In genomic region chr2:191649519-191649918, GRCh38 we compare ENCODE assay signal across 18 cellular contexts. TPM values are rescaled to one million over a fixed set of nuclear protein-coding genes. Genes with fewer than 3 reads are reported as not detected.
DNase-seq lines count a peak whose midpoint lies in the region; ATAC-seq, FAIRE-seq and TF ChIP-seq lines count a peak whose summit lies in the region.
"Had no signal": no experiment of that assay in that cellular context is flagged by ENCODE, and none has a peak within 500 bp of the region (broad histone marks: within the 10 kb centered on the region; RNA-seq: fewer than 3 reads in every experiment).

No MANE protein-coding gene starts in this region.

- intact Hi-C loops in dendritic cell treated with granulocyte-macrophage colony-stimulating factor and Interleukin-4, amounts not matched to agents 40 ng/mL and 50 ng/mL, for 4 days (cut with micrococcal nuclease): loop anchor here (5.0 kb wide), 1 partner anchor 37 kb away; no protein-coding TSS in a partner anchor

- H3K4me3 ChIP-seq in HEK293 (ENCODE audit: low read depth, low read length): no peak overlapping the region

- FAIRE-seq in GM19239 (lab: Jason Lieb, UNC): peak; percentile 28
- FAIRE-seq: A204.1 had no signal

- POLR2A ChIA-PET in HEK293 (lab: Yijun Ruan, JAX): interaction anchor here (0.5 kb wide), 1 partner anchor 35 kb away, joined by 3 read pairs; no protein-coding TSS in a partner anchor

- peak overlapping the region; percentile 62 for H3K27ac Mint-ChIP-seq in dendritic cell treated with granulocyte-macrophage colony-stimulating factor and Interleukin-4, amounts not matched to agents 40 ng/mL and 50 ng/mL, for 4 days
- H3K27ac Mint-ChIP-seq in stimulated activated naive B cell treated with anti-CD40 and anti-IgM and Interleukin-4, amounts not matched to agents 10 μg/mL and 1 μg/mL and 100 μg/mL, for 72 hours: peak overlapping the region; percentile 32
- no peak overlapping the region for H3K27ac Mint-ChIP-seq in type B pancreatic cell
- H3K27ac Mint-ChIP-seq: CD4-positive, alpha-beta T cell; HFFc6 had no signal

- TF ChIP-seq CTCF in HEK293 (tag by site-specific recombination; IDR thresholded peaks at IDR 0.05) (no peak), type B pancreatic cell (conservative IDR thresholded peaks at IDR 0.05) (no peak)

- H3K36me3 ChIP-seq in HEK293 (ENCODE audit: control insufficient read depth in 2 of 2, insufficient read depth in 1 of 2, low read length in 2 of 2): no peaks in the 10 kb centered on the region

- H3K27ac ChIP-seq in HEK293 (ENCODE audit: extremely low read depth, low read depth, low read length): no peak overlapping the region
- H3K27ac ChIP-seq: C4-2B, KMS-11 had no signal

- no peaks in the 10 kb centered on the region; the same call in 1 of the 2 replicates for H3K4me1 ChIP-seq in HEK293 (ENCODE audit: control insufficient read depth, insufficient read depth, low read length)

- peaks cover 15% of the 10 kb centered on the region for H3K9me3 Mint-ChIP-seq in dendritic cell treated with granulocyte-macrophage colony-stimulating factor and Interleukin-4, amounts not matched to agents 40 ng/mL and 50 ng/mL, for 4 days
- H3K9me3 Mint-ChIP-seq in stimulated activated naive B cell treated with anti-CD40 and anti-IgM and Interleukin-4, amounts not matched to agents 10 μg/mL and 1 μg/mL and 100 μg/mL, for 72 hours: peaks cover 0 to 3% of the 10 kb centered on the region in 2 donors
- no peaks in the 10 kb centered on the region for H3K9me3 Mint-ChIP-seq in type B pancreatic cell
- H3K9me3 Mint-ChIP-seq: CD4-positive, alpha-beta T cell; HFFc6 had no signal

- DNase-seq in GM19239 (ENCODE audit: insufficient read length, low spot score): no peak
- DNase-seq in stimulated activated naive B cell treated with anti-CD40 and anti-IgM and Interleukin-4, amounts not matched to agents 10 μg/mL and 1 μg/mL and 100 μg/mL, for 72 hours: no peak
- DNase-seq in type B pancreatic cell (ENCODE audit: extremely low spot score, unreplicated experiment): no peak
- no peak for DNase-seq in amygdala (lab: John Stamatoyannopoulos, UW)
- no peak for DNase-seq in T1000 (lab: John Stamatoyannopoulos, UW)
- DNase-seq: AML-193; Caco-2; CD4-positive, alpha-beta T cell; DMS153; DMS79; GDM1; HCEC 1CT; HFFc6 had no signal

- no peaks in the 10 kb centered on the region for H3K27me3 Mint-ChIP-seq in dendritic cell treated with granulocyte-macrophage colony-stimulating factor and Interleukin-4, amounts not matched to agents 40 ng/mL and 50 ng/mL, for 4 days
- H3K27me3 Mint-ChIP-seq in stimulated activated naive B cell treated with anti-CD40 and anti-IgM and Interleukin-4, amounts not matched to agents 10 μg/mL and 1 μg/mL and 100 μg/mL, for 72 hours: no peaks in the 10 kb centered on the region
- H3K27me3 Mint-ChIP-seq in type B pancreatic cell: no peaks in the 10 kb centered on the region
- H3K27me3 Mint-ChIP-seq: CD4-positive, alpha-beta T cell had no signal

- no peak overlapping the region for H3K4me3 Mint-ChIP-seq in dendritic cell treated with granulocyte-macrophage colony-stimulating factor and Interleukin-4, amounts not matched to agents 40 ng/mL and 50 ng/mL, for 4 days
- H3K4me3 Mint-ChIP-seq in stimulated activated naive B cell treated with anti-CD40 and anti-IgM and Interleukin-4, amounts not matched to agents 10 μg/mL and 1 μg/mL and 100 μg/mL, for 72 hours: no peak overlapping the region
- H3K4me3 Mint-ChIP-seq in type B pancreatic cell: no peak overlapping the region
- H3K4me3 Mint-ChIP-seq: CD4-positive, alpha-beta T cell; HFFc6 had no signal

- ATAC-seq in stimulated activated naive B cell treated with anti-CD40 and anti-IgM and Interleukin-4, amounts not matched to agents 10 μg/mL and 1 μg/mL and 100 μg/mL, for 72 hours (replicated peaks): no peak

- peaks cover 4% of the 10 kb centered on the region for H3K36me3 Mint-ChIP-seq in dendritic cell treated with granulocyte-macrophage colony-stimulating factor and Interleukin-4, amounts not matched to agents 40 ng/mL and 50 ng/mL, for 4 days (ENCODE audit: low read depth)
- H3K36me3 Mint-ChIP-seq in stimulated activated naive B cell treated with anti-CD40 and anti-IgM and Interleukin-4, amounts not matched to agents 10 μg/mL and 1 μg/mL and 100 μg/mL, for 72 hours: no peaks in the 10 kb centered on the region
- H3K36me3 Mint-ChIP-seq in type B pancreatic cell: no peaks in the 10 kb centered on the region

- CTCF ChIA-PET in HEK293 (lab: Yijun Ruan, JAX): no interaction called here

- H3K9me3 ChIP-seq in HEK293 (ENCODE audit: control insufficient read depth, insufficient read depth, low read depth, low read length): no peaks in the 10 kb centered on the region
- H3K9me3 ChIP-seq: Caco-2 had no signal

- peaks cover 53% of the 10 kb centered on the region for H3K4me1 Mint-ChIP-seq in dendritic cell treated with granulocyte-macrophage colony-stimulating factor and Interleukin-4, amounts not matched to agents 40 ng/mL and 50 ng/mL, for 4 days (ENCODE audit: low read depth)
- peaks cover 17 to 33% of the 10 kb centered on the region in 2 donors for H3K4me1 Mint-ChIP-seq in stimulated activated naive B cell treated with anti-CD40 and anti-IgM and Interleukin-4, amounts not matched to agents 10 μg/mL and 1 μg/mL and 100 μg/mL, for 72 hours
- no peaks in the 10 kb centered on the region for H3K4me1 Mint-ChIP-seq in type B pancreatic cell (ENCODE audit: unreplicated experiment)

TF ChIP-seq in HEK293, 187 proteins besides CTCF, POLR2A, EP300 and RAD21:
- TF ChIP-seq ZFHX2 (tag by site-specific recombination; conservative IDR thresholded peaks at IDR 0.05) (no peak), ZNF341 (tag by site-specific recombination; IDR thresholded peaks at IDR 0.05; ENCODE audit: low read depth) (no peak), WT1 (tag by site-specific recombination; IDR thresholded peaks at IDR 0.05) (peak; percentile 45; the same call in 1 of the 2 replicates), ZNF529 (tag by site-specific recombination; IDR thresholded peaks at IDR 0.05; ENCODE audit: insufficient replicate concordance) (no peak), PRDM6 (tag by site-specific recombination; IDR thresholded peaks at IDR 0.05) (peak; percentile 48), ZBTB20 (tag by site-specific recombination; IDR thresholded peaks at IDR 0.05) (no peak), OSR2 (tag by site-specific recombination; IDR thresholded peaks at IDR 0.05) (peak; percentile 73), ZNF610 (tag by site-specific recombination; IDR thresholded peaks at IDR 0.05; ENCODE audit: borderline replicate concordance) (no peak), ZBTB44 (tag by site-specific recombination; IDR thresholded peaks at IDR 0.05) (peak; percentile 68), TSHZ1 (tag by site-specific recombination; IDR thresholded peaks at IDR 0.05; ENCODE audit: borderline replicate concordance) (peak; percentile 53; the same call in 1 of the 2 replicates)

RNA-seq across cellular contexts. Expression of gene NABP1, which starts 28.4 kb away (rescaled TPM):
- total RNA-seq in type B pancreatic cell (ENCODE audit: low replicate concordance): 15.3 and 22.5 TPM in 2 replicates
